In the genomic region with DNA sequence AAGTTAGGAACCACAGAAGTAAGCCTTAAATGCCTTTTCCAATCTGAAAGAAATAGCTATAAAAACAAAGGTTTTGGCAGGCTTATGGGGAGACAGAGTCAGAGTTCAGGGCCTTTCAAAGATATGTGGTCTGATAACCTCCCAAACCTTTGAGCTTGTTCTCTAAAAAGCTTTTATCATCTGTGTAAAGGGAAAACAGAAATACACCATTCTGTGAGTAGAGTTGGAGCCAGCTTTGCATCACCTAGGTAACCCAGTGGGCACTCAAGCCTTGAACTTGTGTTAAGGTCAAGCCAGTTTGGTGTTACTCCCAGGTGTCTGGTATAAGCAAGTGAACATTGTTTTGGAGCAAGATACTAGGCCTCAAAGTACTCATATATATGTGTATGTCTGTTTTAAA, we compare ENCODE assay signal across 28 cellular contexts. TPM values are rescaled to one million over a fixed set of nuclear protein-coding genes. Genes with fewer than 3 reads are reported as not detected.
A peak's percentile ranks its signal among the peaks of the same experiment; 100 is the strongest.
DNase-seq lines count a peak whose midpoint lies in the region; ATAC-seq, FAIRE-seq and TF ChIP-seq lines count a peak whose summit lies in the region.
"Had no signal": no experiment of that assay in that cellular context is flagged by ENCODE, and none has a peak within 500 bp of the region (broad histone marks: within the 10 kb centered on the region; RNA-seq: fewer than 3 reads in every experiment).

No MANE protein-coding gene starts in this region.

- no peak overlapping the region for H2BK20ac ChIP-seq in IMR-90 (ENCODE audit: low read depth, low read length)

- dilution Hi-C loops in IMR-90 (cut with HindIII; ENCODE audit: low sequenced_read_pairs, unreplicated experiment), result no loop called here

- H3K79me1 ChIP-seq in IMR-90 (ENCODE audit: low read depth in 1 of 2, low read length in 2 of 2), result peaks cover 8 to 72% of the 10 kb centered on the region in 2 experiments; a peak in 3 of 4 replicates

- peak overlapping the region; percentile 23; the same call in 1 of the 2 replicates for H3K23ac ChIP-seq in IMR-90 (ENCODE audit: low read depth, low read length)

- no peak overlapping the region for H4K5ac ChIP-seq in IMR-90 (ENCODE audit: low read depth, low read length)

- peaks cover 25% of the 10 kb centered on the region for H3K9me1 ChIP-seq in IMR-90 (ENCODE audit: insufficient read depth, low read length)

- no peaks in the 10 kb centered on the region for H3K36me3 ChIP-seq in IMR-90 (ENCODE audit: control insufficient read depth, insufficient read depth, low read length)
- no peaks in the 10 kb centered on the region for H3K36me3 ChIP-seq in body of pancreas (replicated peaks in 1 of 2; ENCODE audit: insufficient read depth in 1 of 2, low read depth in 2 of 2)
- H3K36me3 ChIP-seq in sigmoid colon, result no peaks in the 10 kb centered on the region
- H3K36me3 ChIP-seq: esophagus squamous epithelium, gastroesophageal sphincter, stomach had no signal

- intact Hi-C loops in IMR-90 (cut with micrococcal nuclease), result no loop called here
- intact Hi-C loops in body of pancreas (cut with DNase I), result no loop called here
- intact Hi-C loops in sigmoid colon (cut with DNase I), result no loop called here

- peaks cover 25% of the 10 kb centered on the region for H3K4me1 ChIP-seq in IMR-90 (ENCODE audit: control insufficient read depth, insufficient read depth, low read length)
- H3K4me1 ChIP-seq in body of pancreas, result peaks cover 20% of the 10 kb centered on the region
- H3K4me1 ChIP-seq in sigmoid colon, result peaks cover 0 to 99% (median 93%) of the 10 kb centered on the region in 4 donors

- H3K4me3 Mint-ChIP-seq in activated T-helper 17 cell treated with anti-CD3 and anti-CD28 coated beads, Interleukin-2, amount 50 U/mL, for 72 hours, result no peak overlapping the region
- H3K4me3 Mint-ChIP-seq: activated T-cell treated with anti-CD3 and anti-CD28 coated beads, Interleukin-2, amount 50 U/mL, for 24 hours; CD8-positive, alpha-beta T cell; endodermal cell; neural crest cell; T-helper 1 cell treated with Interleukin-12 subunit alpha and Interleukin-12 subunit beta and Interleukin-4 antibody, amounts not matched to agents 30 μg/mL and 1 μg/mL, for 36 hours had no signal

- H3K36me3 Mint-ChIP-seq in activated T-helper 17 cell treated with anti-CD3 and anti-CD28 coated beads, Interleukin-2, amount 50 U/mL, for 72 hours (ENCODE audit: low read depth), result no peaks in the 10 kb centered on the region
- H3K36me3 Mint-ChIP-seq: CD8-positive, alpha-beta T cell; type B pancreatic cell had no signal

- H4K91ac ChIP-seq in IMR-90 (ENCODE audit: insufficient read depth, low read depth, low read length), result no peak overlapping the region

- TF ChIP-seq POLR2A in IMR-90 (IDR thresholded peaks at IDR 0.05; ENCODE audit: low read depth, low read length) (no peak), body of pancreas (IDR thresholded peaks at IDR 0.05) (no peak), sigmoid colon (IDR thresholded peaks at IDR 0.05) (no peak)

- no peaks in the 10 kb centered on the region for H3K9me3 Mint-ChIP-seq in activated T-helper 17 cell treated with anti-CD3 and anti-CD28 coated beads, Interleukin-2, amount 50 U/mL, for 72 hours
- H3K9me3 Mint-ChIP-seq: activated T-cell treated with anti-CD3 and anti-CD28 coated beads, Interleukin-2, amount 50 U/mL, for 24 hours; CD8-positive, alpha-beta T cell; neural crest cell; T-helper 1 cell treated with Interleukin-12 subunit alpha and Interleukin-12 subunit beta and Interleukin-4 antibody, amounts not matched to agents 30 μg/mL and 1 μg/mL, for 36 hours; type B pancreatic cell had no signal

- POLR2A ChIA-PET in IMR-90 (lab: Charles Lee; ENCODE audit: unreplicated experiment), result no interaction called here

- H2AK5ac ChIP-seq in IMR-90 (ENCODE audit: low read depth, low read length), result no peak overlapping the region; the same call in 1 of the 2 replicates

- no peak overlapping the region for H3K27ac Mint-ChIP-seq in activated T-helper 17 cell treated with anti-CD3 and anti-CD28 coated beads, Interleukin-2, amount 50 U/mL, for 72 hours
- H3K27ac Mint-ChIP-seq: activated T-cell treated with anti-CD3 and anti-CD28 coated beads, Interleukin-2, amount 50 U/mL, for 24 hours; CD8-positive, alpha-beta T cell; endodermal cell; T-helper 1 cell treated with Interleukin-12 subunit alpha and Interleukin-12 subunit beta and Interleukin-4 antibody, amounts not matched to agents 30 μg/mL and 1 μg/mL, for 36 hours; type B pancreatic cell had no signal

- no peaks in the 10 kb centered on the region for H3K4me1 Mint-ChIP-seq in activated T-helper 17 cell treated with anti-CD3 and anti-CD28 coated beads, Interleukin-2, amount 50 U/mL, for 72 hours

- CTCF ChIA-PET in IMR-90 (lab: Yijun Ruan, JAX), result no interaction called here

- H3K9ac ChIP-seq in IMR-90 (ENCODE audit: low read depth, low read length), result no peak overlapping the region

- no peak overlapping the region for H2AK9ac ChIP-seq in IMR-90 (replicated peaks; ENCODE audit: low read depth, low read length, poor library complexity)

- TF ChIP-seq CTCF in IMR-90 (conservative IDR thresholded peaks at IDR 0.05; ENCODE audit: low read depth, low read length) (no peak), body of pancreas (IDR thresholded peaks at IDR 0.05) (no peak), sigmoid colon (IDR thresholded peaks at IDR 0.05) (no peak)

- no peaks in the 10 kb centered on the region for H3K27me3 ChIP-seq in IMR-90 (ENCODE audit: control insufficient read depth, insufficient read depth, low read length)
- no peaks in the 10 kb centered on the region for H3K27me3 ChIP-seq in body of pancreas
- no peaks in the 10 kb centered on the region for H3K27me3 ChIP-seq in sigmoid colon
- H3K27me3 ChIP-seq: esophagus squamous epithelium, gastroesophageal sphincter, stomach had no signal

- no peak overlapping the region for H4K8ac ChIP-seq in IMR-90 (ENCODE audit: low read depth in 2 of 2, low read length in 2 of 2)

- no peak overlapping the region for H2BK15ac ChIP-seq in IMR-90 (ENCODE audit: low read depth, low read length)

- H3K27ac ChIP-seq in IMR-90 (ENCODE audit: insufficient read depth, low read length), result no peak overlapping the region
- no peak overlapping the region for H3K27ac ChIP-seq in body of pancreas
- H3K27ac ChIP-seq in sigmoid colon, result peak overlapping the region in 3 of 4 donors; percentile 63 to 77 (median 75)
- H3K27ac ChIP-seq: 22Rv1, esophagus squamous epithelium, gastroesophageal sphincter had no signal

- TF ChIP-seq RAD21 in IMR-90 (IDR thresholded peaks at IDR 0.05; ENCODE audit: low read length), result no peak

- in situ Hi-C loops in IMR-90 (cut with MboI; ENCODE audit: low sequenced_read_pairs), result no loop called here

- no peak overlapping the region for H3K14ac ChIP-seq in IMR-90 (replicated peaks; ENCODE audit: low read depth, low read length)

- H3K4me3 ChIP-seq in IMR-90 (ENCODE audit: insufficient read depth, low read depth, low read length) (no peak overlapping the region), body of pancreas (no peak overlapping the region), sigmoid colon (no peak overlapping the region)
- H3K4me3 ChIP-seq: esophagus squamous epithelium, gastroesophageal sphincter, lung, stomach had no signal

- no peak overlapping the region; the same call in 1 of the 2 replicates for H3K56ac ChIP-seq in IMR-90 (ENCODE audit: extremely low read depth, insufficient read depth, low read length)

- H3K18ac ChIP-seq in IMR-90 (ENCODE audit: low read depth, low read length), result no peak overlapping the region

- H3K4me2 ChIP-seq in IMR-90 (ENCODE audit: low read depth, low read length), result no peak overlapping the region

- no peak for ATAC-seq in IMR-90 (ENCODE audit: low read depth)
- ATAC-seq in body of pancreas, result peak; percentile 62
- ATAC-seq in activated T-helper 17 cell treated with anti-CD3 and anti-CD28 coated beads, Interleukin-2, amount 50 U/mL, for 72 hours (replicated peaks), result no peak
- ATAC-seq: CD8-positive, alpha-beta T cell; gastroesophageal sphincter had no signal

- H3K9me3 ChIP-seq in IMR-90 (ENCODE audit: control insufficient read depth, insufficient read depth, low read length) (no peaks in the 10 kb centered on the region), body of pancreas (no peaks in the 10 kb centered on the region), sigmoid colon (no peaks in the 10 kb centered on the region)
- H3K9me3 ChIP-seq: esophagus squamous epithelium, gastroesophageal sphincter, stomach had no signal

- TF ChIP-seq EP300 in sigmoid colon (IDR thresholded peaks at IDR 0.05), result no peak

- DNase-seq in DMS 273 (lab: John Stamatoyannopoulos, UW; ENCODE audit: unreplicated experiment) (peak; percentile 27), DMS 273 treated with DMSO at 0.1 percent for 48 hours (lab: John Stamatoyannopoulos, UW) (no peak), IMR-90 (no peak), body of pancreas (no peak), sigmoid colon (no peak), hypothalamus (lab: John Stamatoyannopoulos, UW) (no peak), HTR-8/SVneo (ENCODE audit: insufficient read length, low spot score) (no peak)
- DNase-seq: activated CD4-positive, alpha-beta T cell treated with anti-CD3 and anti-CD28 coated beads for 4 hours; activated naive CD4-positive, alpha-beta T cell; activated T-cell treated with anti-CD3 and anti-CD28 coated beads, Interleukin-2, amount 50 U/mL, for 24 hours; CD8-positive, alpha-beta T cell; DMS153; endodermal cell; esophagus squamous epithelium; GF-D8; H7; NCI-H2081 treated with DMSO at 0.1 percent for 48 hours; NCI-H510A; posterior cingulate gyrus; stimulated activated CD8-positive, alpha-beta memory T cell treated with anti-CD3 and anti-CD28 coated beads, Interleukin-4, amount 100 ng/mL, for 48 hours; stomach had no signal

- H2BK120ac ChIP-seq in IMR-90 (ENCODE audit: low read depth, low read length), result no peak overlapping the region

- H3K4ac ChIP-seq in IMR-90 (ENCODE audit: low read depth, low read length), result no peak overlapping the region

- H3K27me3 Mint-ChIP-seq in activated T-helper 17 cell treated with anti-CD3 and anti-CD28 coated beads, Interleukin-2, amount 50 U/mL, for 72 hours, result peaks cover 5% of the 10 kb centered on the region
- H3K27me3 Mint-ChIP-seq: type B pancreatic cell had no signal

- no peak overlapping the region for H2AFZ ChIP-seq in IMR-90 (replicated peaks; ENCODE audit: low read length, poor library complexity)

- TSS peak; percentile 3 for BruUV-seq in IMR-90 (replicated peaks; lab: Mats Ljungman, UMichigan)

- FAIRE-seq in HTR-8/SVneo (lab: Jason Lieb, UNC), result no peak

- H2BK5ac ChIP-seq in IMR-90 (ENCODE audit: low read depth, low read length, poor library complexity, severe bottlenecking), result no peak overlapping the region

- peaks cover 86% of the 10 kb centered on the region for H4K20me1 ChIP-seq in IMR-90 (ENCODE audit: insufficient read depth, low read length)

TF ChIP-seq in IMR-90, 13 proteins besides CTCF, POLR2A, EP300 and RAD21 (continues in another document):
- TF ChIP-seq MAFK (IDR thresholded peaks at IDR 0.05; ENCODE audit: low read depth, low read length), result no peak

RNA-seq across cellular contexts. Expression of a gene that starts 50.1 kb away (rescaled TPM):
- total RNA-seq in IMR-90 (2012; rRNA removed), result 361 and 394 TPM in 2 replicates
- polyA plus RNA-seq in IMR-90 (2012; rRNA removed), result 223 and 249 TPM in 2 replicates
- 90.5 and 125 TPM in 2 replicates for polyA plus RNA-seq in IMR-90 (2012; cell fraction: cytosol; rRNA removed)
- polyA plus RNA-seq in IMR-90 (2012; cell fraction: nucleus; rRNA removed; ENCODE audit: low replicate concordance), result 105 and 251 TPM in 2 replicates
- 10 to 100 TPM; 60.7 to 96.6 TPM for total RNA-seq in body of pancreas
- 100 to 1,000 TPM; 269 to 542 (median 281) TPM for total RNA-seq in sigmoid colon
- polyA plus RNA-seq in sigmoid colon, result 10 to 100 TPM in 2 of 3 donors, 1 to 10 TPM in 1; 3.5 to 28.9 (median 18.0) TPM
- total RNA-seq in activated T-helper 17 cell treated with anti-CD3 and anti-CD28 coated beads, Interleukin-2, amount 50 U/mL, for 72 hours, result under 1 TPM in 1 of 2 donors, not detected in 1; 0.84 TPM

Comparison
In these comparisons a context has a peak if more than half of its experiments do, and no peak if none do; other contexts are left out.
1. H3K27ac ChIP-seq: peak in sigmoid colon (3 of 4); none in IMR-90 (single experiment) and body of pancreas (0 of 4).
2. RNA of a gene that starts 50.1 kb away (total RNA-seq): 361 to 394 TPM in IMR-90, 269 to 542 TPM in sigmoid colon and 60.7 to 96.6 TPM in body of pancreas; 0.84 TPM in activated T-helper 17 cell treated with anti-CD3 and anti-CD28 coated beads, Interleukin-2, amount 50 U/mL, for 72 hours; every median in the first group is over 10 times any median in the second.